10 cellular contexts compared by ENCODE assay signal in genomic region chr1:89631756-89632155, GRCh38. TPM values are rescaled to one million over a fixed set of nuclear protein-coding genes. Genes with fewer than 3 reads are reported as not detected.
DNase-seq lines count a peak whose midpoint lies in the region; ATAC-seq and TF ChIP-seq lines count a peak whose summit lies in the region.
"Had no signal": no experiment of that assay in that cellular context is flagged by ENCODE, and none has a peak within 500 bp of the region (broad histone marks: within the 10 kb centered on the region; RNA-seq: fewer than 3 reads in every experiment).

No MANE protein-coding gene starts in this region.

- H4K20me1 ChIP-seq in SK-N-SH (ENCODE audit: insufficient read depth): no peaks in the 10 kb centered on the region

- H3K27ac Mint-ChIP-seq in immature natural killer cell: peak overlapping the region; percentile 92 to 98 (median 96)

- H3K36me3 Mint-ChIP-seq in immature natural killer cell: peaks cover 0 to 4% (median 0%) of the 10 kb centered on the region in 3 donors

- H3K4me3 Mint-ChIP-seq in immature natural killer cell: peak overlapping the region; percentile 69 to 96 (median 96)

- H3K4me3 ChIP-seq in SK-N-SH (ENCODE audit: low read depth in 2 of 2, low read length in 1 of 2): peak overlapping the region; percentile 95; a peak in 3 of 4 replicates
- H3K4me3 ChIP-seq in subcutaneous abdominal adipose tissue (ENCODE audit: low read depth in 1 of 5, low read length in 5 of 5): peak overlapping the region; percentile 70 to 98 (median 93)

- no peaks in the 10 kb centered on the region for H3K9me3 Mint-ChIP-seq in immature natural killer cell

- H3K4me1 ChIP-seq in SK-N-SH (ENCODE audit: control insufficient read depth in 1 of 2, insufficient read depth in 2 of 2, low read depth in 1 of 2, low read length in 1 of 2) (peaks cover 5 to 12% of the 10 kb centered on the region in 2 experiments), subcutaneous abdominal adipose tissue (ENCODE audit: control insufficient read depth in 5 of 5, insufficient read depth in 5 of 5, low read length in 5 of 5) (peaks cover 9 to 40% (median 36%) of the 10 kb centered on the region in 5 donors)

- H3K9me2 ChIP-seq in SK-N-SH: no peaks in the 10 kb centered on the region

- 94% methylated on average over 7 of the region's 7 CpGs for whole genome bisulfite sequencing in SK-N-SH (ENCODE audit: low lambda C conversion rate)

- H3K27ac ChIP-seq in SK-N-SH (ENCODE audit: low read depth in 2 of 2, low read length in 1 of 2): peak overlapping the region in 1 of 2 experiments; percentile 66; a peak in 2 of 4 replicates
- peak overlapping the region; percentile 92 for H3K27ac ChIP-seq in angular gyrus (ENCODE audit: low read depth, low read length)
- H3K27ac ChIP-seq in subcutaneous abdominal adipose tissue (ENCODE audit: low read depth, low read length): peak overlapping the region; percentile 91
- H3K27ac ChIP-seq: 22Rv1 had no signal

- no peak overlapping the region for H2AFZ ChIP-seq in SK-N-SH (ENCODE audit: low read depth)

- H3K4me1 Mint-ChIP-seq in immature natural killer cell: peaks cover 42 to 62% of the 10 kb centered on the region in 2 donors

- no peak for TF ChIP-seq CTCF in SK-N-SH (IDR thresholded peaks at IDR 0.05)
- TF ChIP-seq CTCF in GM10266 (IDR thresholded peaks at IDR 0.05; ENCODE audit: control insufficient read depth, insufficient read depth, low read depth, missing control alignments): no peak

- no peak for TF ChIP-seq EP300 in SK-N-SH (IDR thresholded peaks at IDR 0.05; ENCODE audit: borderline replicate concordance in 1 of 2, low read depth in 1 of 2, low read length in 1 of 2)

- no peaks in the 10 kb centered on the region for H3K27me3 ChIP-seq in SK-N-SH (ENCODE audit: insufficient read depth)
- H3K27me3 ChIP-seq in subcutaneous abdominal adipose tissue (ENCODE audit: control insufficient read depth in 5 of 5, insufficient read depth in 4 of 5, low read length in 5 of 5): no peaks in the 10 kb centered on the region

- H3K4me2 ChIP-seq in SK-N-SH: peak overlapping the region; percentile 90

- DNase-seq in SK-N-SH (no peak), immature natural killer cell (no peak), GM10266 (ENCODE audit: extremely low spot score) (no peak), SHP77 (lab: John Stamatoyannopoulos, UW) (no peak)
- DNase-seq: NCI-H748 treated with DMSO at 0.1 percent for 48 hours had no signal

- H3K9ac ChIP-seq in SK-N-SH (no peak overlapping the region), subcutaneous abdominal adipose tissue (ENCODE audit: low read length in 5 of 5) (peak overlapping the region in 4 of 5 donors; percentile 49 to 89 (median 74))

- ATAC-seq in SK-N-SH treated with all-trans-retinoic acid at 6 μM for 48 hours (no peak), GM21515 (IDR thresholded peaks at IDR 0.05; ENCODE audit: unreplicated experiment) (no peak)

- peaks cover 24% of the 10 kb centered on the region for H3K79me2 ChIP-seq in SK-N-SH (ENCODE audit: insufficient read depth)

- no peak for TF ChIP-seq RAD21 in SK-N-SH (IDR thresholded peaks at IDR 0.05; ENCODE audit: low read length)

- peaks cover 4 to 18% (median 6%) of the 10 kb centered on the region in 3 donors for H3K27me3 Mint-ChIP-seq in immature natural killer cell (ENCODE audit: low read depth in 3 of 3)

- no peaks in the 10 kb centered on the region for H3K9me3 ChIP-seq in SK-N-SH
- H3K9me3 ChIP-seq in subcutaneous abdominal adipose tissue (ENCODE audit: control insufficient read depth in 5 of 5, low read length in 5 of 5): no peaks in the 10 kb centered on the region

- CTCF ChIA-PET in SK-N-SH (lab: Yijun Ruan, JAX): interaction anchor here (0.8 to 15.3 kb wide), 7 partner anchors 9 to 149 kb away, joined by 3 to 265 read pairs (median 10); no protein-coding TSS in a partner anchor

- H3F3A ChIP-seq in SK-N-SH (replicated peaks; ENCODE audit: insufficient read depth): peaks cover 15% of the 10 kb centered on the region

- no peaks in the 10 kb centered on the region for H3K36me3 ChIP-seq in SK-N-SH (replicated peaks in 1 of 2; ENCODE audit: control insufficient read depth in 1 of 2, insufficient read depth in 2 of 2, low read length in 1 of 2)
- H3K36me3 ChIP-seq in subcutaneous abdominal adipose tissue (ENCODE audit: control insufficient read depth in 5 of 5, insufficient read depth in 5 of 5, low read length in 5 of 5): peaks cover 0 to 4% (median 3%) of the 10 kb centered on the region in 5 donors

- POLR2A ChIA-PET in SK-N-SH (lab: Yijun Ruan, JAX): interaction anchor here (2.5 kb wide), 1 partner anchor 131 kb away, joined by 20 read pairs; no protein-coding TSS in a partner anchor

TF ChIP-seq in SK-N-SH, 30 proteins besides CTCF, POLR2A, EP300 and RAD21 (continues in another document):
- TF ChIP-seq GABPA (IDR thresholded peaks at IDR 0.05; ENCODE audit: low read depth) (no peak), JUND (IDR thresholded peaks at IDR 0.05) (no peak), CHD2 (IDR thresholded peaks at IDR 0.05; ENCODE audit: low read length, partially characterized antibody) (no peak), TAF1 (IDR thresholded peaks at IDR 0.05; ENCODE audit: borderline replicate concordance, low read depth, low read length) (no peak), NFIC (IDR thresholded peaks at IDR 0.05; ENCODE audit: borderline replicate concordance) (no peak), FOXM1 (IDR thresholded peaks at IDR 0.05; ENCODE audit: low read depth) (no peak), RXRA (IDR thresholded peaks at IDR 0.05; ENCODE audit: borderline replicate concordance, low read depth) (no peak), ELF1 (IDR thresholded peaks at IDR 0.05) (no peak), MAX (IDR thresholded peaks at IDR 0.05; ENCODE audit: low read depth) (no peak)

TF ChIP-seq in SK-N-SH treated with all-trans-retinoic acid at 6 μM for 48 hours, 23 proteins besides CTCF, POLR2A, EP300 and RAD21 (continues in another document):
- TF ChIP-seq BACH2 (CRISPR knock-in tag; IDR thresholded peaks at IDR 0.05; ENCODE audit: borderline replicate concordance) (no peak), ZNF565 (CRISPR knock-in tag; conservative IDR thresholded peaks at IDR 0.05; ENCODE audit: low read depth) (no peak), CSRNP3 (CRISPR knock-in tag; IDR thresholded peaks at IDR 0.05) (no peak), ZFP30 (CRISPR knock-in tag; IDR thresholded peaks at IDR 0.05) (no peak), ZNF70 (CRISPR knock-in tag; IDR thresholded peaks at IDR 0.05) (no peak), PATZ1 (CRISPR knock-in tag; IDR thresholded peaks at IDR 0.05; ENCODE audit: borderline replicate concordance) (no peak), ISL1 (CRISPR knock-in tag; IDR thresholded peaks at IDR 0.05) (no peak), RARB (CRISPR knock-in tag; IDR thresholded peaks at IDR 0.05) (no peak), TCF4 (CRISPR knock-in tag; IDR thresholded peaks at IDR 0.05; ENCODE audit: borderline replicate concordance) (no peak), POU6F1 (CRISPR knock-in tag; IDR thresholded peaks at IDR 0.05; ENCODE audit: borderline replicate concordance, low read depth) (no peak), GLIS3 (CRISPR knock-in tag; IDR thresholded peaks at IDR 0.05) (no peak), CSDC2 (CRISPR knock-in tag; IDR thresholded peaks at IDR 0.05) (no peak)

RNA-seq across cellular contexts. Expression of gene LRRC8C, which starts 1.2 kb away (rescaled TPM):
- polyA plus RNA-seq in SK-N-SH (2012; rRNA removed) (4.2 and 5.2 TPM in 2 replicates), immature natural killer cell (1 to 10 TPM; 3.5 to 7.3 (median 4.1) TPM)
- 6.5 and 6.6 TPM in 2 replicates for polyA plus RNA-seq in SK-N-SH (2012; cell fraction: cytosol; rRNA removed)
- 2.2 and 3.0 TPM in 2 replicates for polyA plus RNA-seq in SK-N-SH (2012; cell fraction: nucleus; rRNA removed)
